Comparison of ENCODE assay signal across 1 cellular context in genomic region chr4:37706032-37706431, GRCh38.
TF ChIP-seq lines count a peak whose summit lies in the region.

No MANE protein-coding gene starts in this region.

TF ChIP-seq in SK-N-SH treated with all-trans-retinoic acid at 6 μM for 48 hours, 23 proteins besides CTCF, POLR2A, EP300 and RAD21 (continued from another document):
- no peak for TF ChIP-seq TSHZ2 (CRISPR knock-in tag; IDR thresholded peaks at IDR 0.05)
